ENCODE assay signal across 8 cellular contexts in genomic region chr6:157461000-157461915, GRCh38.
DNase-seq lines count a peak whose midpoint lies in the region; ATAC-seq, FAIRE-seq and TF ChIP-seq lines count a peak whose summit lies in the region.

No MANE protein-coding gene starts in this region.

- CTCF ChIA-PET in activated CD8-positive, alpha-beta T cell treated with anti-CD3 and anti-CD28 coated beads, Interleukin-2, amount 10 ng/mL, durations not matched to agents 7 days and 5 days (lab: Charles Lee), result interaction anchor here (0.7 to 1.7 kb wide), 7 partner anchors 8 to 146 kb away, joined by 3 to 5 read pairs (median 3); no protein-coding TSS in a partner anchor
- CTCF ChIA-PET in HepG2 (lab: Yijun Ruan, JAX; ENCODE audit: low intra/inter-chr PET ratio, low total read pairs), result no interaction called here

- no peaks in the 10 kb centered on the region for H3K36me3 ChIP-seq in HepG2 (replicated peaks in 1 of 2; ENCODE audit: control insufficient read depth in 1 of 2, insufficient read depth in 2 of 2, low read length in 2 of 2)
- no peaks in the 10 kb centered on the region for H3K36me3 ChIP-seq in spleen

- H2AFZ ChIP-seq in HepG2 (ENCODE audit: low read length), result no peak overlapping the region

- no peaks in the 10 kb centered on the region for H3K27me3 Mint-ChIP-seq in activated CD8-positive, alpha-beta T cell treated with anti-CD3 and anti-CD28 coated beads, Interleukin-2, amount 10 ng/mL, durations not matched to agents 7 days and 5 days (ENCODE audit: low read depth)

- no peaks in the 10 kb centered on the region for H3K79me2 ChIP-seq in HepG2 (ENCODE audit: insufficient read depth, low read length)

- DNase-seq in ELF-1 (ENCODE audit: low read depth, low spot score), result peak; percentile 30
- peak; percentile 19 for DNase-seq in GM19239 (ENCODE audit: insufficient read length, low spot score)
- DNase-seq in activated CD8-positive, alpha-beta T cell treated with anti-CD3 and anti-CD28 coated beads, Interleukin-2, amount 10 ng/mL, durations not matched to agents 7 days and 5 days, result peak; percentile 46
- peak; percentile 67 for DNase-seq in HepG2 (ENCODE audit: low spot score)
- no peak for DNase-seq in spleen
- no peak for DNase-seq in NCI-H1105 (lab: John Stamatoyannopoulos, UW)
- DNase-seq in cerebellar cortex (ENCODE audit: low spot score), result no peak

- H3K4me3 ChIP-seq in HepG2 (replicated peaks in 1 of 3; ENCODE audit: insufficient read depth in 1 of 3, low read depth in 2 of 3, low read length in 3 of 3), result no peak overlapping the region; a peak in 1 of 6 replicates
- no peak overlapping the region for H3K4me3 ChIP-seq in spleen

- no peaks in the 10 kb centered on the region for H3K9me3 ChIP-seq in HepG2 (ENCODE audit: low read length)
- H3K9me3 ChIP-seq in spleen, result no peaks in the 10 kb centered on the region

- H3K4me2 ChIP-seq in HepG2 (ENCODE audit: low read depth, low read length), result peak overlapping the region; percentile 48

- H3K9ac ChIP-seq in HepG2 (ENCODE audit: insufficient read depth, low read depth, low read length), result no peak overlapping the region

- no TSS peak for BruUV-seq in HepG2 (replicated peaks; lab: Mats Ljungman, UMichigan)

- H3K4me3 Mint-ChIP-seq in activated CD8-positive, alpha-beta T cell treated with anti-CD3 and anti-CD28 coated beads, Interleukin-2, amount 10 ng/mL, durations not matched to agents 7 days and 5 days, result no peak overlapping the region

- peaks cover 68% of the 10 kb centered on the region for H3K4me1 Mint-ChIP-seq in activated CD8-positive, alpha-beta T cell treated with anti-CD3 and anti-CD28 coated beads, Interleukin-2, amount 10 ng/mL, durations not matched to agents 7 days and 5 days (ENCODE audit: low read depth)

- H3K27ac ChIP-seq in HepG2 (ENCODE audit: extremely low read length, insufficient read depth, low read length) (peak overlapping the region; percentile 30), spleen (peak overlapping the region in 3 of 8 donors; percentile 21 to 46 (median 30))

- peaks cover 10% of the 10 kb centered on the region for H3K36me3 Mint-ChIP-seq in activated CD8-positive, alpha-beta T cell treated with anti-CD3 and anti-CD28 coated beads, Interleukin-2, amount 10 ng/mL, durations not matched to agents 7 days and 5 days (ENCODE audit: low read depth)

- TF ChIP-seq RAD21 in HepG2 (CRISPR knock-in tag; IDR thresholded peaks at IDR 0.05), result peak; percentile 42; the same call in 1 of the 2 replicates

- peak; percentile 37 for ATAC-seq in HG03280 (IDR thresholded peaks at IDR 0.05; ENCODE audit: unreplicated experiment)
- ATAC-seq in activated CD8-positive, alpha-beta T cell treated with anti-CD3 and anti-CD28 coated beads, Interleukin-2, amount 10 ng/mL, durations not matched to agents 7 days and 5 days, result peak; percentile 57
- peak; percentile 78 for ATAC-seq in HepG2

- intact Hi-C loops in HepG2 (cut with micrococcal nuclease; ENCODE audit: unreplicated experiment) (loop anchor here (2.0 kb wide), 1 partner anchor 70 kb away; no protein-coding TSS in a partner anchor), spleen (cut with DNase I; ENCODE audit: low total_unique reads) (no loop called here)

- no peak for TF ChIP-seq POLR2A in HepG2 (IDR thresholded peaks at IDR 0.05; ENCODE audit: insufficient read depth in 1 of 2, low read depth in 2 of 2, low read length in 2 of 2)
- no peak for TF ChIP-seq POLR2A in spleen (IDR thresholded peaks at IDR 0.05)

- H4K20me1 ChIP-seq in HepG2 (ENCODE audit: insufficient read depth, low read length), result no peaks in the 10 kb centered on the region

- H3K9me3 Mint-ChIP-seq in activated CD8-positive, alpha-beta T cell treated with anti-CD3 and anti-CD28 coated beads, Interleukin-2, amount 10 ng/mL, durations not matched to agents 7 days and 5 days (ENCODE audit: insufficient read depth), result no peaks in the 10 kb centered on the region

- POLR2A ChIA-PET in activated CD8-positive, alpha-beta T cell treated with anti-CD3 and anti-CD28 coated beads, Interleukin-2, amount 10 ng/mL, durations not matched to agents 7 days and 5 days (lab: Charles Lee), result interaction anchor here (0.7 kb wide), 3 partner anchors 66 to 138 kb away, joined by 3 read pairs; no protein-coding TSS in a partner anchor
- POLR2A ChIA-PET in HepG2 (lab: Yijun Ruan, JAX), result no interaction called here

- H3K27ac Mint-ChIP-seq in activated CD8-positive, alpha-beta T cell treated with anti-CD3 and anti-CD28 coated beads, Interleukin-2, amount 10 ng/mL, durations not matched to agents 7 days and 5 days, result peak overlapping the region; percentile 50

- in situ Hi-C loops in HepG2 (cut with HindIII; ENCODE audit: extremely low pct_ligation_motif_present, low pct_unique_long_range_greater_than_20kb), result no loop called here

- WGBS in HepG2 (ENCODE audit: low lambda C conversion rate), result 63% methylated on average over 17 of the region's 17 CpGs
- WGBS in spleen, 5 donors, result 34 to 44% (median 39%) methylated on average over 17 of the region's 17 CpGs

- H3K4me1 ChIP-seq in HepG2 (ENCODE audit: insufficient read depth, low read length) (peaks cover 19% of the 10 kb centered on the region), spleen (peaks cover 10 to 69% (median 24%) of the 10 kb centered on the region in 6 donors)

- FAIRE-seq in GM19239 (lab: Jason Lieb, UNC) (peak; percentile 96), HepG2 (lab: Jason Lieb, UNC) (no peak)

- H3K27me3 ChIP-seq in HepG2 (ENCODE audit: control insufficient read depth in 1 of 2, insufficient read depth in 2 of 2, low read length in 2 of 2) (no peaks in the 10 kb centered on the region), spleen (replicated peaks in 1 of 7) (no peaks in the 10 kb centered on the region)

- TF ChIP-seq EP300 in HepG2 (IDR thresholded peaks at IDR 0.05; ENCODE audit: low read depth in 2 of 2, low read length in 2 of 2) (no peak), HepG2 (CRISPR knock-in tag; IDR thresholded peaks at IDR 0.05; ENCODE audit: borderline replicate concordance) (no peak)

- peak; percentile 43 for TF ChIP-seq CTCF in HepG2 (CRISPR knock-in tag; IDR thresholded peaks at IDR 0.05)
- peak in 3 of 11 experiments; percentile 12 to 29 (median 25) for TF ChIP-seq CTCF in spleen (IDR thresholded peaks at IDR 0.05 in 8 of 11, conservative IDR thresholded peaks at IDR 0.05 in 3 of 11)

TF ChIP-seq in HepG2, 621 proteins besides CTCF, POLR2A, EP300 and RAD21 (continues in another document):
- TF ChIP-seq RARA (CRISPR knock-in tag; IDR thresholded peaks at IDR 0.05) (peak; percentile 40; the same call in 1 of the 2 replicates), STAG1 (CRISPR knock-in tag; IDR thresholded peaks at IDR 0.05) (peak; percentile 44), ZNF10 (CRISPR knock-in tag; IDR thresholded peaks at IDR 0.05; ENCODE audit: borderline replicate concordance, low read depth) (no peak), FLYWCH1 (CRISPR knock-in tag; IDR thresholded peaks at IDR 0.05) (peak; percentile 89; the same call in 1 of the 2 replicates), HDAC1 (CRISPR knock-in tag; IDR thresholded peaks at IDR 0.05) (peak; percentile 20; the same call in 1 of the 2 replicates), ZNF605 (CRISPR knock-in tag; IDR thresholded peaks at IDR 0.05) (0 out of 2 replicates have a peak, but pooled peaks have one; percentile 47), MEIS2 (CRISPR knock-in tag; IDR thresholded peaks at IDR 0.05) (peak; percentile 47; the same call in 1 of the 2 replicates)
- TF ChIP-seq, protein P1, sequence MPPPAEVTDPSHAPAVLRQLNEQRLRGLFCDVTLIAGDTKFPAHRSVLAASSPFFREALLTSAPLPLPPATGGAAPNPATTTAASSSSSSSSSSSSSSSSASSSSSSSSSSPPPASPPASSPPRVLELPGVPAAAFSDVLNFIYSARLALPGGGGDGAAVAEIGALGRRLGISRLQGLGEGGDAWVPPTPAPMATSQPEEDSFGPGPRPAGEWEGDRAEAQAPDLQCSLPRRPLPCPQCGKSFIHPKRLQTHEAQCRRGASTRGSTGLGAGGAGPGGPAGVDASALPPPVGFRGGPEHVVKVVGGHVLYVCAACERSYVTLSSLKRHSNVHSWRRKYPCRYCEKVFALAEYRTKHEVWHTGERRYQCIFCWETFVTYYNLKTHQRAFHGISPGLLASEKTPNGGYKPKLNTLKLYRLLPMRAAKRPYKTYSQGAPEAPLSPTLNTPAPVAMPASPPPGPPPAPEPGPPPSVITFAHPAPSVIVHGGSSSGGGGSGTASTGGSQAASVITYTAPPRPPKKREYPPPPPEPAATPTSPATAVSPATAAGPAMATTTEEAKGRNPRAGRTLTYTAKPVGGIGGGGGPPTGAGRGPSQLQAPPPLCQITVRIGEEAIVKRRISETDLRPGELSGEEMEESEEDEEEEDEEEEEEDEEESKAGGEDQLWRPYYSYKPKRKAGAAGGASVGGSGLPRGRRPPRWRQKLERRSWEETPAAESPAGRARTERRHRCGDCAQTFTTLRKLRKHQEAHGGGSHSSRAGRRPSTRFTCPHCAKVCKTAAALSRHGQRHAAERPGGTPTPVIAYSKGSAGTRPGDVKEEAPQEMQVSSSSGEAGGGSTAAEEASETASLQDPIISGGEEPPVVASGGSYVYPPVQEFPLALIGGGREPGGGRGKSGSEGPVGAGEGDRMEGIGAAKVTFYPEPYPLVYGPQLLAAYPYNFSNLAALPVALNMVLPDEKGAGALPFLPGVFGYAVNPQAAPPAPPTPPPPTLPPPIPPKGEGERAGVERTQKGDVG (CRISPR knock-in tag; IDR thresholded peaks at IDR 0.05; ENCODE audit: borderline replicate concordance), result peak; percentile 93; the same call in 1 of the 2 replicates
- TF ChIP-seq, protein P2, sequence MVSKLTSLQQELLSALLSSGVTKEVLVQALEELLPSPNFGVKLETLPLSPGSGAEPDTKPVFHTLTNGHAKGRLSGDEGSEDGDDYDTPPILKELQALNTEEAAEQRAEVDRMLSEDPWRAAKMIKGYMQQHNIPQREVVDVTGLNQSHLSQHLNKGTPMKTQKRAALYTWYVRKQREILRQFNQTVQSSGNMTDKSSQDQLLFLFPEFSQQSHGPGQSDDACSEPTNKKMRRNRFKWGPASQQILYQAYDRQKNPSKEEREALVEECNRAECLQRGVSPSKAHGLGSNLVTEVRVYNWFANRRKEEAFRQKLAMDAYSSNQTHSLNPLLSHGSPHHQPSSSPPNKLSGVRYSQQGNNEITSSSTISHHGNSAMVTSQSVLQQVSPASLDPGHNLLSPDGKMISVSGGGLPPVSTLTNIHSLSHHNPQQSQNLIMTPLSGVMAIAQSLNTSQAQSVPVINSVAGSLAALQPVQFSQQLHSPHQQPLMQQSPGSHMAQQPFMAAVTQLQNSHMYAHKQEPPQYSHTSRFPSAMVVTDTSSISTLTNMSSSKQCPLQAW (CRISPR knock-in tag; IDR thresholded peaks at IDR 0.05), result peak; percentile 20; the same call in 1 of the 2 replicates
- TF ChIP-seq, protein P3, sequence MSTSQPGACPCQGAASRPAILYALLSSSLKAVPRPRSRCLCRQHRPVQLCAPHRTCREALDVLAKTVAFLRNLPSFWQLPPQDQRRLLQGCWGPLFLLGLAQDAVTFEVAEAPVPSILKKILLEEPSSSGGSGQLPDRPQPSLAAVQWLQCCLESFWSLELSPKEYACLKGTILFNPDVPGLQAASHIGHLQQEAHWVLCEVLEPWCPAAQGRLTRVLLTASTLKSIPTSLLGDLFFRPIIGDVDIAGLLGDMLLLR (CRISPR knock-in tag; IDR thresholded peaks at IDR 0.05), result no peak

Comparison
In these comparisons a context has a peak if more than half of its experiments do, and no peak if none do; other contexts are left out.
1. DNase-seq: peak in ELF-1 (single experiment), GM19239 (single experiment), activated CD8-positive, alpha-beta T cell treated with anti-CD3 and anti-CD28 coated beads, Interleukin-2, amount 10 ng/mL, durations not matched to agents 7 days and 5 days (single experiment) and HepG2 (single experiment); none in spleen (single experiment), NCI-H1105 (single experiment) and cerebellar cortex (single experiment).
2. Peak in every context shown above with its lines, with median percentiles within 50 percentile points of each other: ATAC-seq.